ENCODE assay signal across 24 cellular contexts in the genomic region with DNA sequence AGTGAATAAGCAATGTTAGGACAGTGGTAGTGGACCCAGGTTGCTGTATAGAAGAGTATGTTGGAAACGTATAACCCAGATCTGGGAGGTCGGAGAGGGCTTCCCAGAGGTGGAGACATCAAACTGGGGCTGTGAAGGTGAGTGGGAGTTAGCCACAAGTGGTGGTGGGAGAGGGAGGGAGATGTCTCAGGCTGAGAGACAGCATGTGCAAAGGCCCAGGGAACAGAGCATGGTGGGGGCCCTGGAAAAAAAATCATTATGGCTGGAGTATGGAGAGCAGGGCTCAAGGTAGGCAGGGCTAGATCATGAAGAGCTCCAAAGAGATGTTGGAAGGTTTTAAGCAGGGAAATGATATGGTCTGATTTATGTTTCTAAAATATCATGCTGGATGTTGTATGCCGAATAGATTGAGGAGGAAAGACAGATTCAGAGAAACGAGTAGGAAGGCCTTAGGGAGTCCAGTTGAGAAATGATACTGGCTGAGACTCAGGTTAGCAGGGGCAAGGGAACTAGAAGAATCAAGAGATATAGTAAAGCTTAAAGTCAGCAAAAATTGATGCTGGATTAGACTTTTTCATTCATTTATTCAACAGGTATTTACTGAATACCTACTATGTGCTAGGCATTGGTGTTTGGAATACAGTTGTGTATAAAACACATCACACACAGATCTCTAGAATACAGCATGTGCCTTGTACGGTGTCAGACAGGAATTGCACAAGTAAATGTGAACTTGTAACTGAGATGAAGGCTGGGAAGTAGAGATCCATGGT.
"Had no signal": no experiment of that assay in that cellular context is flagged by ENCODE, and none has a peak within 500 bp of the region (broad histone marks: within the 10 kb centered on the region; RNA-seq: fewer than 3 reads in every experiment).

No MANE protein-coding gene starts in this region.

- ATAC-seq: activated T-helper 17 cell treated with anti-CD3 and anti-CD28 coated beads, Interleukin-2, amount 50 U/mL, for 72 hours; body of pancreas; esophagus mucosa; left ventricle myocardium superior; stimulated activated naive CD8-positive, alpha-beta T cell treated with anti-CD3 and anti-CD28 coated beads, Interleukin-15, Interleukin-2, amounts not matched to agents 100 U/mL and 50 U/mL, for 24 hours; T-cell had no signal

- H3K27me3 ChIP-seq: body of pancreas, cardiac muscle cell, neural progenitor cell, tibial artery had no signal

- H3K27me3 Mint-ChIP-seq: activated T-cell treated with anti-CD3 and anti-CD28 coated beads, Interleukin-2, amount 50 U/mL, for 24 hours; activated T-helper 17 cell treated with anti-CD3 and anti-CD28 coated beads, Interleukin-2, amount 50 U/mL, for 72 hours; dendritic cell treated with granulocyte-macrophage colony-stimulating factor and Interleukin-4, amounts not matched to agents 40 ng/mL and 50 ng/mL, for 4 days; T-cell had no signal

- H3K9ac ChIP-seq: neural progenitor cell had no signal

- H3K27ac ChIP-seq: body of pancreas, cardiac muscle cell, neural progenitor cell, tibial artery, WERI-Rb-1 had no signal

- H3K4me2 ChIP-seq: neural progenitor cell had no signal

- DNase-seq: activated CD8-positive, alpha-beta memory T cell treated with anti-CD3 and anti-CD28 coated beads for 24 hours; activated CD8-positive, alpha-beta memory T cell treated with anti-CD3 and anti-CD28 coated beads, Interleukin-2, amount 50 U/mL, for 4 hours; activated naive CD4-positive, alpha-beta T cell treated with Interleukin-2 at 50 U/mL for 16 hours; activated T-cell treated with anti-CD3 and anti-CD28 coated beads, Interleukin-2, amount 50 U/mL, for 24 hours; anterior cingulate cortex; body of pancreas; effector CD8-positive, alpha-beta T cell; foreskin melanocyte; glutamatergic neuron; left ventricle myocardium superior; stimulated activated CD4-positive, alpha-beta T cell treated with anti-CD3 and anti-CD28 coated beads, Interleukin-2, amount 100 ng/mL, for 48 hours; stimulated activated CD8-positive, alpha-beta memory T cell treated with anti-CD3 and anti-CD28 coated beads, Interleukin-4, amount 100 ng/mL, for 48 hours; stimulated activated naive CD8-positive, alpha-beta T cell treated with anti-CD3 and anti-CD28 coated beads, Interleukin-15, Interleukin-2, amounts not matched to agents 100 U/mL and 50 U/mL, for 24 hours; substantia nigra; T-cell; tibial artery; WERI-Rb-1 had no signal

- H3K36me3 Mint-ChIP-seq: neural progenitor cell had no signal

- H3K4me3 ChIP-seq: body of pancreas, cardiac muscle cell, neural progenitor cell, tibial artery had no signal

- H3K4me3 Mint-ChIP-seq: activated T-cell treated with anti-CD3 and anti-CD28 coated beads, Interleukin-2, amount 50 U/mL, for 24 hours; activated T-helper 17 cell treated with anti-CD3 and anti-CD28 coated beads, Interleukin-2, amount 50 U/mL, for 72 hours; dendritic cell treated with granulocyte-macrophage colony-stimulating factor and Interleukin-4, amounts not matched to agents 40 ng/mL and 50 ng/mL, for 4 days; neural progenitor cell; T-cell had no signal

- FAIRE-seq: islet of Langerhans, TTC549 had no signal

- H3K9me3 Mint-ChIP-seq: activated T-cell treated with anti-CD3 and anti-CD28 coated beads, Interleukin-2, amount 50 U/mL, for 24 hours; activated T-helper 17 cell treated with anti-CD3 and anti-CD28 coated beads, Interleukin-2, amount 50 U/mL, for 72 hours; dendritic cell treated with granulocyte-macrophage colony-stimulating factor and Interleukin-4, amounts not matched to agents 40 ng/mL and 50 ng/mL, for 4 days; neural progenitor cell; T-cell had no signal

- H3K36me3 ChIP-seq: cardiac muscle cell, neural progenitor cell, tibial artery, WERI-Rb-1 had no signal

- H3K27ac Mint-ChIP-seq: activated T-cell treated with anti-CD3 and anti-CD28 coated beads, Interleukin-2, amount 50 U/mL, for 24 hours; activated T-helper 17 cell treated with anti-CD3 and anti-CD28 coated beads, Interleukin-2, amount 50 U/mL, for 72 hours; dendritic cell treated with granulocyte-macrophage colony-stimulating factor and Interleukin-4, amounts not matched to agents 40 ng/mL and 50 ng/mL, for 4 days; neural progenitor cell; T-cell had no signal

- H2AFZ ChIP-seq: neural progenitor cell had no signal

- H3K4me1 ChIP-seq: body of pancreas had no signal

- H3K9me3 ChIP-seq: body of pancreas, tibial artery had no signal
